31 cellular contexts compared by ENCODE assay signal in the genomic region with DNA sequence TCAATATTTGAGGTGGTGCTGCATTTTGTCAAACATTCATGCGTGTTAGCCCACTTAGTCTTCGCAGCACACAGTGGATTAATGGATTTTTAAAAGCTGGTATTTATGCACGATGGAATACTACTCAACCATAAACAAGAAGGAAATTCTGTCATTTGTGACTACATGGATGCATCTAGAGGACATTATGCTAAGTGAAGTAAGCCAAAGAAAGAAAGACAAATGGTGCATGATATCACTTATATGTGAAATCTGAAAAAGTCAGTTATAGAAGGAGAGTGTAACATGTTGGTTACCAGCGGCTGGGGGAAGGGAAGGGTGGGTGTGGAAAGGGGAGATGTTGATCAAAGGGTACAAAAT. TPM values are rescaled to one million over a fixed set of nuclear protein-coding genes. Genes with fewer than 3 reads are reported as not detected.
DNase-seq lines count a peak whose midpoint lies in the region; ATAC-seq and TF ChIP-seq lines count a peak whose summit lies in the region.
"Had no signal": no experiment of that assay in that cellular context is flagged by ENCODE, and none has a peak within 500 bp of the region (broad histone marks: within the 10 kb centered on the region; RNA-seq: fewer than 3 reads in every experiment).

No MANE protein-coding gene starts in this region.

- peaks cover 15 to 51% (median 24%) of the 10 kb centered on the region in 11 experiments for H3K36me3 ChIP-seq in BLaER1 treated with 17β-estradiol and CSF1 and Interleukin-3, amounts not matched to agents 10 nM and 100 nM
- H3K36me3 ChIP-seq in IMR-90 (ENCODE audit: control insufficient read depth, insufficient read depth, low read length): no peaks in the 10 kb centered on the region; the same call in 1 of the 2 replicates
- H3K36me3 ChIP-seq in naive thymus-derived CD4-positive, alpha-beta T cell (ENCODE audit: control insufficient read depth in 2 of 3, insufficient read depth in 3 of 3, low read length in 3 of 3): peaks cover 0 to 14% (median 5%) of the 10 kb centered on the region in 3 experiments
- H3K36me3 ChIP-seq: prostate gland, thoracic aorta, vagina had no signal

- CTCF ChIA-PET in IMR-90 (lab: Yijun Ruan, JAX): interaction anchor here (1.0 to 1.3 kb wide), 2 partner anchors 23 to 46 kb away, joined by 3 to 4 read pairs; no protein-coding TSS in a partner anchor
- CTCF ChIA-PET in naive thymus-derived CD4-positive, alpha-beta T cell (lab: Charles Lee): interaction anchor here (1.2 to 4.9 kb wide), 4 partner anchors 9 to 28 kb away, joined by 3 to 29 read pairs (median 9); no protein-coding TSS in a partner anchor
- CTCF ChIA-PET in activated CD8-positive, alpha-beta memory T cell treated with anti-CD3 and anti-CD28 coated beads, Interleukin-2, amount 10 ng/mL, durations not matched to agents 7 days and 5 days (lab: Charles Lee): interaction anchor here (0.8 to 4.5 kb wide), 5 partner anchors 9 to 50 kb away, joined by 3 to 28 read pairs (median 5); partner anchors contain the start of gene HMOX2

- peak overlapping the region in 8 of 9 donors; percentile 33 to 100 (median 85) for H3K27ac Mint-ChIP-seq in naive thymus-derived CD4-positive, alpha-beta T cell
- H3K27ac Mint-ChIP-seq in activated CD8-positive, alpha-beta memory T cell treated with anti-CD3 and anti-CD28 coated beads, Interleukin-2, amount 10 ng/mL, durations not matched to agents 7 days and 5 days: no peak overlapping the region

- H3K4me3 ChIP-seq in BLaER1 treated with 17β-estradiol and CSF1 and Interleukin-3, amounts not matched to agents 10 nM and 100 nM: no peak overlapping the region
- no peak overlapping the region for H3K4me3 ChIP-seq in IMR-90 (ENCODE audit: insufficient read depth, low read depth, low read length)
- H3K4me3 ChIP-seq in naive thymus-derived CD4-positive, alpha-beta T cell (ENCODE audit: low read length): no peak overlapping the region
- H3K4me3 ChIP-seq: A549, heart right ventricle, prostate gland, sigmoid colon, thoracic aorta, vagina had no signal

- H2AK9ac ChIP-seq in IMR-90 (replicated peaks; ENCODE audit: low read depth, low read length, poor library complexity): no peak overlapping the region

- 0 out of 4 replicates have a peak overlapping the region, but pooled peaks of 1 of the 2 experiments have one; percentile 8 for H4K8ac ChIP-seq in IMR-90 (ENCODE audit: low read depth in 2 of 2, low read length in 2 of 2)

- H3K14ac ChIP-seq in IMR-90 (replicated peaks; ENCODE audit: low read depth, low read length): no peak overlapping the region

- BruUV-seq in IMR-90 (replicated peaks; lab: Mats Ljungman, UMichigan): no TSS peak

- no peaks in the 10 kb centered on the region for H3K9me3 ChIP-seq in BLaER1 treated with 17β-estradiol and CSF1 and Interleukin-3, amounts not matched to agents 10 nM and 100 nM (replicated peaks in 1 of 11)
- no peaks in the 10 kb centered on the region for H3K9me3 ChIP-seq in IMR-90 (ENCODE audit: control insufficient read depth, insufficient read depth, low read length)
- no peaks in the 10 kb centered on the region for H3K9me3 ChIP-seq in naive thymus-derived CD4-positive, alpha-beta T cell (ENCODE audit: control insufficient read depth in 2 of 3, low read length in 3 of 3)
- H3K9me3 ChIP-seq: A549, heart right ventricle, neutrophil, prostate gland, sigmoid colon, SK-N-SH, thoracic aorta, vagina had no signal

- no peak overlapping the region for H3K56ac ChIP-seq in IMR-90 (ENCODE audit: extremely low read depth, insufficient read depth, low read length)

- peak overlapping the region in 7 of 10 donors; percentile 34 to 83 (median 52) for H3K4me3 Mint-ChIP-seq in naive thymus-derived CD4-positive, alpha-beta T cell
- H3K4me3 Mint-ChIP-seq in activated CD8-positive, alpha-beta memory T cell treated with anti-CD3 and anti-CD28 coated beads, Interleukin-2, amount 10 ng/mL, durations not matched to agents 7 days and 5 days: no peak overlapping the region
- H3K4me3 Mint-ChIP-seq: activated CD8-positive, alpha-beta T cell treated with anti-CD3 and anti-CD28 coated beads for 36 hours; H9 had no signal

- DNase-seq in IMR-90: no peak
- no peak for DNase-seq in caudate nucleus (lab: John Stamatoyannopoulos, UW)
- DNase-seq in naive thymus-derived CD4-positive, alpha-beta T cell: no peak
- no peak for DNase-seq in H4 (ENCODE audit: low spot score)
- DNase-seq in NCI-H2171 (lab: John Stamatoyannopoulos, UW): no peak
- no peak for DNase-seq in activated CD8-positive, alpha-beta memory T cell treated with anti-CD3 and anti-CD28 coated beads, Interleukin-2, amount 10 ng/mL, durations not matched to agents 7 days and 5 days
- DNase-seq: activated CD8-positive, alpha-beta T cell treated with anti-CD3 and anti-CD28 coated beads for 36 hours; activated gamma-delta T cell; AML-193; COR-L47; DND-41; effector CD4-positive, alpha-beta T cell; H9; heart right ventricle; KBM-7; left colon; NCI-H146; sigmoid colon; SK-N-SH; stimulated activated naive CD4-positive, alpha-beta T cell; T-helper 2 cell had no signal

- peaks cover 50 to 98% (median 93%) of the 10 kb centered on the region in 7 donors for H3K4me1 Mint-ChIP-seq in naive thymus-derived CD4-positive, alpha-beta T cell
- H3K4me1 Mint-ChIP-seq in activated CD8-positive, alpha-beta memory T cell treated with anti-CD3 and anti-CD28 coated beads, Interleukin-2, amount 10 ng/mL, durations not matched to agents 7 days and 5 days: peaks cover 83% of the 10 kb centered on the region

- H3K27me3 ChIP-seq in BLaER1 treated with 17β-estradiol and CSF1 and Interleukin-3, amounts not matched to agents 10 nM and 100 nM: no peaks in the 10 kb centered on the region
- H3K27me3 ChIP-seq in IMR-90 (ENCODE audit: control insufficient read depth, insufficient read depth, low read length): no peaks in the 10 kb centered on the region
- no peaks in the 10 kb centered on the region for H3K27me3 ChIP-seq in naive thymus-derived CD4-positive, alpha-beta T cell (ENCODE audit: control insufficient read depth in 2 of 2, insufficient read depth in 2 of 2, low read length in 2 of 2)
- H3K27me3 ChIP-seq: heart right ventricle, neutrophil, sigmoid colon, vagina had no signal

- TF ChIP-seq POLR2A in IMR-90 (IDR thresholded peaks at IDR 0.05; ENCODE audit: low read depth, low read length): no peak

- no peak for TF ChIP-seq RAD21 in IMR-90 (IDR thresholded peaks at IDR 0.05; ENCODE audit: low read length)

- H2BK120ac ChIP-seq in IMR-90 (ENCODE audit: low read depth, low read length): no peak overlapping the region

- H3K4me2 ChIP-seq in BLaER1 treated with 17β-estradiol and CSF1 and Interleukin-3, amounts not matched to agents 10 nM and 100 nM: peak overlapping the region in 6 of 11 experiments; percentile 51 to 77 (median 66); a peak in 11 of 22 replicates
- no peak overlapping the region for H3K4me2 ChIP-seq in IMR-90 (ENCODE audit: low read depth, low read length)
- H3K4me2 ChIP-seq: A549 had no signal

- H3K79me1 ChIP-seq in IMR-90 (ENCODE audit: low read depth in 1 of 2, low read length in 2 of 2): peaks cover 34 to 91% of the 10 kb centered on the region in 2 experiments

- no peak overlapping the region; the same call in 1 of the 2 replicates for H2BK20ac ChIP-seq in IMR-90 (ENCODE audit: low read depth, low read length)

- H3K18ac ChIP-seq in IMR-90 (ENCODE audit: low read depth, low read length): no peak overlapping the region

- peaks cover 36% of the 10 kb centered on the region for H3K9me1 ChIP-seq in IMR-90 (ENCODE audit: insufficient read depth, low read length)

- 0 out of 3 replicates have a peak overlapping the region, but pooled peaks have one; percentile 32 for H2BK15ac ChIP-seq in IMR-90 (ENCODE audit: low read depth, low read length)

- ATAC-seq in IMR-90 (ENCODE audit: low read depth) (no peak), HG03521 (IDR thresholded peaks at IDR 0.05; ENCODE audit: unreplicated experiment) (no peak)
- ATAC-seq in naive thymus-derived CD4-positive, alpha-beta T cell: no peak
- ATAC-seq in activated CD8-positive, alpha-beta memory T cell treated with anti-CD3 and anti-CD28 coated beads, Interleukin-2, amount 10 ng/mL, durations not matched to agents 7 days and 5 days: no peak
- ATAC-seq: activated CD8-positive, alpha-beta T cell treated with anti-CD3 and anti-CD28 coated beads for 36 hours; heart right ventricle; left colon had no signal

- intact Hi-C loops in IMR-90 (cut with micrococcal nuclease): no loop called here
- intact Hi-C loops in naive thymus-derived CD4-positive, alpha-beta T cell (cut with micrococcal nuclease): no loop called here

- H3K9me3 Mint-ChIP-seq in naive thymus-derived CD4-positive, alpha-beta T cell: no peaks in the 10 kb centered on the region
- H3K9me3 Mint-ChIP-seq in activated CD8-positive, alpha-beta memory T cell treated with anti-CD3 and anti-CD28 coated beads, Interleukin-2, amount 10 ng/mL, durations not matched to agents 7 days and 5 days (ENCODE audit: low read depth): no peaks in the 10 kb centered on the region
- H3K9me3 Mint-ChIP-seq: activated CD8-positive, alpha-beta T cell treated with anti-CD3 and anti-CD28 coated beads for 36 hours; H9 had no signal

- H4K91ac ChIP-seq in IMR-90 (ENCODE audit: insufficient read depth, low read depth, low read length): no peak overlapping the region; the same call in 1 of the 2 replicates

- H3K23ac ChIP-seq in IMR-90 (ENCODE audit: low read depth, low read length): no peak overlapping the region

- H3K36me3 Mint-ChIP-seq in naive thymus-derived CD4-positive, alpha-beta T cell: peaks cover 3 to 37% (median 14%) of the 10 kb centered on the region in 5 donors
- peaks cover 14% of the 10 kb centered on the region for H3K36me3 Mint-ChIP-seq in activated CD8-positive, alpha-beta memory T cell treated with anti-CD3 and anti-CD28 coated beads, Interleukin-2, amount 10 ng/mL, durations not matched to agents 7 days and 5 days

- in situ Hi-C loops in IMR-90 (cut with MboI; ENCODE audit: low sequenced_read_pairs): no loop called here

- peaks cover 97 to 100% (median 100%) of the 10 kb centered on the region in 11 experiments for H4K20me1 ChIP-seq in BLaER1 treated with 17β-estradiol and CSF1 and Interleukin-3, amounts not matched to agents 10 nM and 100 nM
- H4K20me1 ChIP-seq in IMR-90 (ENCODE audit: insufficient read depth, low read length): peaks cover 13% of the 10 kb centered on the region

- peak overlapping the region; percentile 81 for H2AK5ac ChIP-seq in IMR-90 (ENCODE audit: low read depth, low read length)

- H3K9ac ChIP-seq in BLaER1 treated with 17β-estradiol and CSF1 and Interleukin-3, amounts not matched to agents 10 nM and 100 nM: no peak overlapping the region
- no peak overlapping the region for H3K9ac ChIP-seq in IMR-90 (ENCODE audit: low read depth, low read length)
- H3K9ac ChIP-seq: SK-N-SH had no signal

- no peak overlapping the region for H2AFZ ChIP-seq in IMR-90 (replicated peaks; ENCODE audit: low read length, poor library complexity)

- no peak overlapping the region for H4K5ac ChIP-seq in IMR-90 (ENCODE audit: low read depth, low read length)

- peak overlapping the region; percentile 4 for H2BK5ac ChIP-seq in IMR-90 (ENCODE audit: low read depth, low read length, poor library complexity, severe bottlenecking)

- POLR2A ChIA-PET in IMR-90 (lab: Charles Lee; ENCODE audit: unreplicated experiment): no interaction called here
- POLR2A ChIA-PET in naive thymus-derived CD4-positive, alpha-beta T cell (lab: Charles Lee): interaction anchor here (0.5 to 11.2 kb wide), 6 partner anchors 6 to 534 kb away, joined by 3 to 216 read pairs (median 16); partner anchors contain the start of genes HMOX2 and NMRAL1

- H3K4me1 ChIP-seq in BLaER1 treated with 17β-estradiol and CSF1 and Interleukin-3, amounts not matched to agents 10 nM and 100 nM: peaks cover 10 to 36% (median 19%) of the 10 kb centered on the region in 10 experiments
- H3K4me1 ChIP-seq in IMR-90 (ENCODE audit: control insufficient read depth, insufficient read depth, low read length): peaks cover 30% of the 10 kb centered on the region
- H3K4me1 ChIP-seq in naive thymus-derived CD4-positive, alpha-beta T cell (ENCODE audit: control insufficient read depth in 2 of 2, insufficient read depth in 2 of 2, low read length in 2 of 2): peaks cover 28 to 86% of the 10 kb centered on the region in 2 donors

- dilution Hi-C loops in IMR-90 (cut with HindIII; ENCODE audit: low sequenced_read_pairs, unreplicated experiment): no loop called here

- TF ChIP-seq CTCF in IMR-90 (conservative IDR thresholded peaks at IDR 0.05; ENCODE audit: low read depth, low read length): no peak

- WGBS in IMR-90 (ENCODE audit: extremely low coverage in 2 of 2, insufficient read length in 1 of 2), 2 experiments: no CpG with 5 or more reads among the region's 4 CpGs

- H3K27me3 Mint-ChIP-seq in naive thymus-derived CD4-positive, alpha-beta T cell: no peaks in the 10 kb centered on the region
- no peaks in the 10 kb centered on the region for H3K27me3 Mint-ChIP-seq in activated CD8-positive, alpha-beta memory T cell treated with anti-CD3 and anti-CD28 coated beads, Interleukin-2, amount 10 ng/mL, durations not matched to agents 7 days and 5 days
- H3K27me3 Mint-ChIP-seq: activated CD8-positive, alpha-beta T cell treated with anti-CD3 and anti-CD28 coated beads for 36 hours had no signal

- no peak overlapping the region for H3K27ac ChIP-seq in BLaER1 treated with 17β-estradiol and CSF1 and Interleukin-3, amounts not matched to agents 10 nM and 100 nM
- no peak overlapping the region for H3K27ac ChIP-seq in IMR-90 (ENCODE audit: insufficient read depth, low read length)
- H3K27ac ChIP-seq in caudate nucleus (ENCODE audit: low read depth, low read length): peak overlapping the region; percentile 46
- H3K27ac ChIP-seq in naive thymus-derived CD4-positive, alpha-beta T cell (ENCODE audit: low read depth, low read length): no peak overlapping the region
- H3K27ac ChIP-seq: A549, neutrophil, prostate gland had no signal

- peak overlapping the region; percentile 70 for H3K4ac ChIP-seq in IMR-90 (ENCODE audit: low read depth, low read length)

RNA-seq across cellular contexts. Expression of gene HMOX2, which starts 23.0 kb away (rescaled TPM):
- 91.1 and 98.8 TPM in 2 replicates for total RNA-seq in IMR-90 (2012; rRNA removed)
- polyA plus RNA-seq in IMR-90 (2012; rRNA removed): 93.9 and 109 TPM in 2 replicates
- 80.5 and 83.7 TPM in 2 replicates for polyA plus RNA-seq in IMR-90 (2012; cell fraction: cytosol; rRNA removed)
- 50.5 and 52.2 TPM in 2 replicates for polyA plus RNA-seq in IMR-90 (2012; cell fraction: nucleus; rRNA removed; ENCODE audit: low replicate concordance)
- total RNA-seq in naive thymus-derived CD4-positive, alpha-beta T cell: 10 to 100 TPM; 44.6 to 84.9 (median 61.0) TPM
- polyA plus RNA-seq in naive thymus-derived CD4-positive, alpha-beta T cell: 100 to 1,000 TPM; 127 to 163 TPM
- 46.3 and 48.4 TPM in 2 replicates for total RNA-seq in H4 (2014; rRNA removed; shearing (Covaris generic))
- 100 to 1,000 TPM in 1 of 2 experiments, 10 to 100 TPM in 1; 96.5 to 103 TPM for total RNA-seq in activated CD8-positive, alpha-beta memory T cell treated with anti-CD3 and anti-CD28 coated beads, Interleukin-2, amount 10 ng/mL, durations not matched to agents 7 days and 5 days

RNA-seq across cellular contexts. Expression of gene NMRAL1, which starts 24.8 kb away (rescaled TPM):
- total RNA-seq in IMR-90 (2012; rRNA removed): 67.6 and 73.6 TPM in 2 replicates
- 48.6 and 52.4 TPM in 2 replicates for polyA plus RNA-seq in IMR-90 (2012; rRNA removed)
- 62.4 and 64.5 TPM in 2 replicates for polyA plus RNA-seq in IMR-90 (2012; cell fraction: cytosol; rRNA removed)
- 50.0 and 61.0 TPM in 2 replicates for polyA plus RNA-seq in IMR-90 (2012; cell fraction: nucleus; rRNA removed; ENCODE audit: low replicate concordance)
- 10 to 100 TPM; 34.2 to 72.7 (median 58.1) TPM for total RNA-seq in naive thymus-derived CD4-positive, alpha-beta T cell
- polyA plus RNA-seq in naive thymus-derived CD4-positive, alpha-beta T cell: 10 to 100 TPM; 61.3 to 81.8 TPM
- 69.5 and 102 TPM in 2 replicates for total RNA-seq in H4 (2014; rRNA removed; shearing (Covaris generic))
- 10 to 100 TPM; 52.5 to 72.5 TPM for total RNA-seq in activated CD8-positive, alpha-beta memory T cell treated with anti-CD3 and anti-CD28 coated beads, Interleukin-2, amount 10 ng/mL, durations not matched to agents 7 days and 5 days

RNA-seq across cellular contexts. Expression of gene CDIP1, which starts 39.4 kb away (rescaled TPM):
- 4.2 and 4.8 TPM in 2 replicates for total RNA-seq in IMR-90 (2012; rRNA removed)
- polyA plus RNA-seq in IMR-90 (2012; rRNA removed): 14.6 and 15.8 TPM in 2 replicates
- polyA plus RNA-seq in IMR-90 (2012; cell fraction: cytosol; rRNA removed): 16.9 and 19.7 TPM in 2 replicates
- 14.2 and 20.5 TPM in 2 replicates for polyA plus RNA-seq in IMR-90 (2012; cell fraction: nucleus; rRNA removed; ENCODE audit: low replicate concordance)
- 10 to 100 TPM; 28.1 to 41.1 (median 31.0) TPM for total RNA-seq in naive thymus-derived CD4-positive, alpha-beta T cell
- polyA plus RNA-seq in naive thymus-derived CD4-positive, alpha-beta T cell: 10 to 100 TPM; 28.3 to 33.4 TPM
- 5.4 and 8.0 TPM in 2 replicates for total RNA-seq in H4 (2014; rRNA removed; shearing (Covaris generic))
- total RNA-seq in activated CD8-positive, alpha-beta memory T cell treated with anti-CD3 and anti-CD28 coated beads, Interleukin-2, amount 10 ng/mL, durations not matched to agents 7 days and 5 days: 10 to 100 TPM; 45.2 to 57.3 TPM

RNA-seq across cellular contexts. Expression of gene C16orf96, which starts 57.0 kb away (rescaled TPM):
- total RNA-seq in IMR-90 (2012; rRNA removed): not detected in 2 replicates
- not detected in 2 replicates for polyA plus RNA-seq in IMR-90 (2012; rRNA removed)
- polyA plus RNA-seq in IMR-90 (2012; cell fraction: cytosol; rRNA removed): not detected in 2 replicates
- 0.01 TPM in 1 of 2 replicates, not detected in the other for polyA plus RNA-seq in IMR-90 (2012; cell fraction: nucleus; rRNA removed; ENCODE audit: low replicate concordance)
- total RNA-seq in naive thymus-derived CD4-positive, alpha-beta T cell: under 1 TPM; 0.17 to 0.70 (median 0.64) TPM
- polyA plus RNA-seq in naive thymus-derived CD4-positive, alpha-beta T cell: not detected
- total RNA-seq in H4 (2014; rRNA removed; shearing (Covaris generic)): not detected in 2 replicates
- under 1 TPM in 1 of 2 experiments, not detected in 1; 0.14 TPM for total RNA-seq in activated CD8-positive, alpha-beta memory T cell treated with anti-CD3 and anti-CD28 coated beads, Interleukin-2, amount 10 ng/mL, durations not matched to agents 7 days and 5 days
- total RNA-seq: epithelial cell of proximal tubule, HT1080, NCI-H460, thoracic aorta, vagina had no signal
